In the genomic region with DNA sequence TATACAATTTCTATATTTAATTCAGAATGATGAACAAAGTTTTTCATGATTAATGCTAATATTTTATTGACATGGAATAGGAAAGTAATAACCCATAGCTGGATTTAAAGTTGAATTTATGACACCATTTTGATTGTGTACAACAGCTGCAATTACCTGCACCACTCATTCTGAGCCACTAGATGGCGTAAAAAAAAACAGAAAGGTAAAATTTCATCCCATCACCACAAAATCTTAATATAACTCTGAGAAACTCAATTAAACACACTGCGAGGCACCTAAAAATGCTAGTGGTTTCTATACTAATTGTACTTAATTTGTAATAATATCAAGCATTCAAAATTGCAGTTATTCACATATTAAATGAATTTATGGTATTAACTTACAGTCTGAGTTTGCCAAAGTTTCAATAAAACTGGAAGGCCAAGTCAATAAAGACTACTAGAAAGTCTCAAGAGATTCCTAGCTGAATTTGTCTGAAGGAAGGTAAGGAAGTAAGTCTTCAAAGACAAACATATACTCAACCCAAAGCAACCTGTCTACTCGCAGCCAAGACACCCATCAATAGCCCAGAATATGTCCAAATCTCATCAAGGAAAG, we compare ENCODE assay signal across 8 cellular contexts.
DNase-seq lines count a peak whose midpoint lies in the region; ATAC-seq, FAIRE-seq and TF ChIP-seq lines count a peak whose summit lies in the region.

No MANE protein-coding gene starts in this region.

- peaks cover 2 to 3% of the 10 kb centered on the region in 2 donors for H3K4me1 ChIP-seq in neuronal stem cell (ENCODE audit: control insufficient read depth in 2 of 2, insufficient read depth in 1 of 2, low read depth in 1 of 2, low read length in 2 of 2)

- H2AK5ac ChIP-seq in neuronal stem cell (ENCODE audit: low read depth, low read length): no peak overlapping the region

- no peaks in the 10 kb centered on the region for H3K27me3 Mint-ChIP-seq in type B pancreatic cell

- no peaks in the 10 kb centered on the region for H3K36me3 ChIP-seq in neuronal stem cell (replicated peaks in 1 of 2; ENCODE audit: control insufficient read depth in 2 of 2, insufficient read depth in 2 of 2, low read length in 2 of 2)

- no peak overlapping the region for H3K4me3 ChIP-seq in neuronal stem cell (ENCODE audit: low read length in 2 of 2)

- WGBS in neuronal stem cell (ENCODE audit: extremely low coverage in 2 of 2, insufficient read length in 2 of 2, insufficient replicate concordance in 1 of 2), 2 donors: no CpG with 5 or more reads among the region's 3 CpGs

- no peaks in the 10 kb centered on the region for H3K9me3 ChIP-seq in neuronal stem cell (replicated peaks in 1 of 2; ENCODE audit: control insufficient read depth in 2 of 2, insufficient read depth in 1 of 2, low read depth in 1 of 2, low read length in 2 of 2)

- DNase-seq in D721Med (ENCODE audit: insufficient read length, low spot score) (no peak), SHP77 treated with DMSO at 0.1 percent for 48 hours (lab: John Stamatoyannopoulos, UW) (peak; percentile 41), germinal center (ENCODE audit: low spot score) (peak; percentile 22), type B pancreatic cell (ENCODE audit: extremely low spot score, unreplicated experiment) (no peak), epidermal melanocyte (ENCODE audit: insufficient read length, low spot score) (no peak), neuronal stem cell (ENCODE audit: low spot score) (no peak), NCI-H187 treated with DMSO at 0.1 percent for 48 hours (lab: John Stamatoyannopoulos, UW) (no peak)

- no peak overlapping the region for H2BK120ac ChIP-seq in neuronal stem cell (ENCODE audit: low read depth, low read length)

- H3K4me1 Mint-ChIP-seq in type B pancreatic cell (ENCODE audit: unreplicated experiment): peaks cover 36% of the 10 kb centered on the region

- H3K18ac ChIP-seq in neuronal stem cell (ENCODE audit: low read length): no peak overlapping the region

- H3K9me3 Mint-ChIP-seq in type B pancreatic cell: no peaks in the 10 kb centered on the region

- ATAC-seq in HG03432 (IDR thresholded peaks at IDR 0.05; ENCODE audit: unreplicated experiment): peak; percentile 49

- no peaks in the 10 kb centered on the region for H3K79me1 ChIP-seq in neuronal stem cell (ENCODE audit: low read depth, low read length)

- no peak overlapping the region for H3K9ac ChIP-seq in neuronal stem cell (ENCODE audit: low read depth, low read length, poor library complexity)

- H2BK12ac ChIP-seq in neuronal stem cell (ENCODE audit: low read length): no peak overlapping the region

- peaks cover 12% of the 10 kb centered on the region for H3K36me3 Mint-ChIP-seq in type B pancreatic cell

- no peak overlapping the region for H3K27ac ChIP-seq in neuronal stem cell (replicated peaks; ENCODE audit: low read length)

- H3K27me3 ChIP-seq in neuronal stem cell (ENCODE audit: control insufficient read depth in 3 of 3, insufficient read depth in 3 of 3, low read depth in 1 of 3, low read length in 3 of 3): no peaks in the 10 kb centered on the region

- H3K4ac ChIP-seq in neuronal stem cell (ENCODE audit: low read length): no peak overlapping the region

- FAIRE-seq in D721Med (lab: Jason Lieb, UNC): no peak

- H4K8ac ChIP-seq in neuronal stem cell (ENCODE audit: low read depth, low read length): no peak overlapping the region

- H3K14ac ChIP-seq in neuronal stem cell (ENCODE audit: low read length): no peak overlapping the region

- no peak overlapping the region for H3K4me3 Mint-ChIP-seq in type B pancreatic cell

- TF ChIP-seq CTCF in D721Med (IDR thresholded peaks at IDR 0.05; ENCODE audit: insufficient read depth, missing control alignments) (peak; percentile 77), type B pancreatic cell (conservative IDR thresholded peaks at IDR 0.05) (peak; percentile 89)

- no peak overlapping the region for H3K27ac Mint-ChIP-seq in type B pancreatic cell

- no peak overlapping the region for H2AFZ ChIP-seq in neuronal stem cell (ENCODE audit: low read length)

- no peak overlapping the region for H2BK15ac ChIP-seq in neuronal stem cell (ENCODE audit: low read length)

- H4K91ac ChIP-seq in neuronal stem cell (ENCODE audit: low read depth, low read length, poor library complexity): no peak overlapping the region

- no peak overlapping the region for H2BK5ac ChIP-seq in neuronal stem cell (ENCODE audit: low read length)

- no peak overlapping the region for H3K4me2 ChIP-seq in neuronal stem cell (ENCODE audit: insufficient read depth, low read length, poor library complexity, severe bottlenecking)

- no peak overlapping the region for H3K23ac ChIP-seq in neuronal stem cell (ENCODE audit: low read depth, low read length, poor library complexity)

Comparison
In these comparisons a context has a peak if more than half of its experiments do, and no peak if none do; other contexts are left out.
1. DNase-seq: peak in SHP77 treated with DMSO at 0.1 percent for 48 hours (single experiment) and germinal center (single experiment); none in D721Med (single experiment), type B pancreatic cell (single experiment), epidermal melanocyte (single experiment), neuronal stem cell (single experiment) and NCI-H187 treated with DMSO at 0.1 percent for 48 hours (single experiment).